Comparison of ENCODE assay signal across 1 cellular context in genomic region chr17:82586576-82587233, GRCh38.
TF ChIP-seq lines count a peak whose summit lies in the region.

No MANE protein-coding gene starts in this region.

TF ChIP-seq in HEK293, 187 proteins besides CTCF, POLR2A, EP300 and RAD21 (continued from another document):
- TF ChIP-seq ZNF280D (tag by site-specific recombination; IDR thresholded peaks at IDR 0.05) (no peak), ZNF670 (tag by site-specific recombination; IDR thresholded peaks at IDR 0.05; ENCODE audit: low read depth) (no peak), ZEB2 (tag by site-specific recombination; IDR thresholded peaks at IDR 0.05) (peak; percentile 81), ZNF350 (tag by site-specific recombination; IDR thresholded peaks at IDR 0.05) (no peak), FEZF1 (tag by site-specific recombination; IDR thresholded peaks at IDR 0.05) (no peak), BCL11A (tag by site-specific recombination; IDR thresholded peaks at IDR 0.05; ENCODE audit: low read depth) (peak; percentile 81), ZBTB7A (tag by site-specific recombination; IDR thresholded peaks at IDR 0.05; ENCODE audit: low read depth) (peak; percentile 66; the same call in 1 of the 2 replicates), ZNF423 (tag by site-specific recombination; IDR thresholded peaks at IDR 0.05) (no peak), ZNF530 (tag by site-specific recombination; IDR thresholded peaks at IDR 0.05; ENCODE audit: low read depth) (no peak), ZNF2 (tag by site-specific recombination; IDR thresholded peaks at IDR 0.05) (no peak), HIC1 (tag by site-specific recombination; IDR thresholded peaks at IDR 0.05) (peak; percentile 56; the same call in 1 of the 2 replicates), ZNF626 (tag by site-specific recombination; IDR thresholded peaks at IDR 0.05) (no peak), REST (tag by site-specific recombination; IDR thresholded peaks at IDR 0.05) (no peak), ZBTB17 (tag by site-specific recombination; IDR thresholded peaks at IDR 0.05) (no peak), ZFP69B (tag by site-specific recombination; IDR thresholded peaks at IDR 0.05) (no peak), ZBTB26 (tag by site-specific recombination; optimal IDR thresholded peaks at IDR 0.05) (no peak), SALL2 (tag by site-specific recombination; IDR thresholded peaks at IDR 0.05; ENCODE audit: borderline replicate concordance) (no peak), ZNF585B (tag by site-specific recombination; IDR thresholded peaks at IDR 0.05) (no peak), ZNF37A (tag by site-specific recombination; IDR thresholded peaks at IDR 0.05) (no peak), ZNF366 (tag by site-specific recombination; conservative IDR thresholded peaks at IDR 0.05) (no peak)
